Comparison of ENCODE assay signal across 11 cellular contexts in genomic region chr14:22513066-22513812, GRCh38.
DNase-seq lines count a peak whose midpoint lies in the region; ATAC-seq and TF ChIP-seq lines count a peak whose summit lies in the region.
"Had no signal": no experiment of that assay in that cellular context is flagged by ENCODE, and none has a peak within 500 bp of the region (broad histone marks: within the 10 kb centered on the region; RNA-seq: fewer than 3 reads in every experiment).

No MANE protein-coding gene starts in this region.

- H3K27ac ChIP-seq in CD8-positive, alpha-beta memory T cell (ENCODE audit: low read depth, low read length): no peak overlapping the region
- peak overlapping the region; percentile 32 to 61 (median 54) for H3K27ac ChIP-seq in esophagus muscularis mucosa (replicated peaks in 1 of 4)
- peak overlapping the region; percentile 56 to 65 (median 58) for H3K27ac ChIP-seq in gastrocnemius medialis

- peaks cover 82 to 92% (median 86%) of the 10 kb centered on the region in 3 donors for H3K4me1 Mint-ChIP-seq in CD8-positive, alpha-beta memory T cell
- peaks cover 58% of the 10 kb centered on the region for H3K4me1 Mint-ChIP-seq in T-helper 17 cell

- no peaks in the 10 kb centered on the region for H3K27me3 ChIP-seq in CD8-positive, alpha-beta memory T cell (ENCODE audit: insufficient read depth, low read length, poor library complexity, severe bottlenecking)
- H3K27me3 ChIP-seq in esophagus muscularis mucosa (no peaks in the 10 kb centered on the region), gastrocnemius medialis (no peaks in the 10 kb centered on the region), H7 (ENCODE audit: control insufficient read depth, insufficient read depth, low read length) (no peaks in the 10 kb centered on the region)

- H3K36me3 Mint-ChIP-seq in CD8-positive, alpha-beta memory T cell: peaks cover 44 to 90% (median 67%) of the 10 kb centered on the region in 3 donors
- H3K36me3 Mint-ChIP-seq in T-helper 17 cell (ENCODE audit: low read depth): peaks cover 15% of the 10 kb centered on the region

- H3K4me3 Mint-ChIP-seq in CD8-positive, alpha-beta memory T cell: peak overlapping the region; percentile 89 to 98 (median 91)
- H3K4me3 Mint-ChIP-seq in T-helper 17 cell: peak overlapping the region; percentile 82

- CTCF ChIA-PET in CD8-positive, alpha-beta memory T cell (lab: Charles Lee): interaction anchor here (0.7 to 4.3 kb wide), 6 partner anchors 11 to 871 kb away, joined by 3 to 18 read pairs (median 3); no protein-coding TSS in a partner anchor

- H3K4me1 ChIP-seq in CD8-positive, alpha-beta memory T cell (ENCODE audit: insufficient read depth, low read length): peaks cover 97% of the 10 kb centered on the region
- H3K4me1 ChIP-seq in esophagus muscularis mucosa (peaks cover 37 to 53% (median 44%) of the 10 kb centered on the region in 4 donors), gastrocnemius medialis (peaks cover 14 to 17% of the 10 kb centered on the region in 2 donors)

- no peak for ATAC-seq in T-helper 17 cell
- ATAC-seq in gastrocnemius medialis: no peak
- ATAC-seq in HG03097 (IDR thresholded peaks at IDR 0.05; ENCODE audit: low FRiP score, unreplicated experiment): no peak

- H3K27ac Mint-ChIP-seq in CD8-positive, alpha-beta memory T cell: peak overlapping the region; percentile 78 to 98 (median 94)
- peak overlapping the region; percentile 100 for H3K27ac Mint-ChIP-seq in T-helper 17 cell

- no peak for TF ChIP-seq EP300 in esophagus muscularis mucosa (IDR thresholded peaks at IDR 0.05)

- no peak for DNase-seq in CD8-positive, alpha-beta memory T cell
- no peak for DNase-seq in T-helper 17 cell
- no peak for DNase-seq in esophagus muscularis mucosa (ENCODE audit: extremely low spot score)
- no peak for DNase-seq in gastrocnemius medialis
- no peak for DNase-seq in foreskin fibroblast
- DNase-seq in H7: no peak
- no peak for DNase-seq in NCI-H526 (lab: John Stamatoyannopoulos, UW)
- DNase-seq: Caco-2, kidney glomerular epithelial cell, NCI-H146 had no signal

- no peaks in the 10 kb centered on the region for H3K9me3 ChIP-seq in CD8-positive, alpha-beta memory T cell (ENCODE audit: low read length)
- no peaks in the 10 kb centered on the region for H3K9me3 ChIP-seq in T-helper 17 cell (ENCODE audit: control insufficient read depth, low read length, poor library complexity, severe bottlenecking)
- H3K9me3 ChIP-seq in esophagus muscularis mucosa: no peaks in the 10 kb centered on the region
- no peaks in the 10 kb centered on the region for H3K9me3 ChIP-seq in gastrocnemius medialis
- H3K9me3 ChIP-seq: Caco-2 had no signal

- TF ChIP-seq POLR2A in esophagus muscularis mucosa (IDR thresholded peaks at IDR 0.05; ENCODE audit: low read depth): no peak
- TF ChIP-seq POLR2A in gastrocnemius medialis (IDR thresholded peaks at IDR 0.05): peak in 1 of 2 donors; percentile 9

- TF ChIP-seq CTCF in esophagus muscularis mucosa (IDR thresholded peaks at IDR 0.05) (no peak), gastrocnemius medialis (IDR thresholded peaks at IDR 0.05 in 4 of 5, conservative IDR thresholded peaks at IDR 0.05 in 1 of 5) (no peak), foreskin fibroblast (IDR thresholded peaks at IDR 0.05; ENCODE audit: low read depth, low read length) (no peak)

- peaks cover 52% of the 10 kb centered on the region for H3K36me3 ChIP-seq in CD8-positive, alpha-beta memory T cell (ENCODE audit: insufficient read depth, low read length)
- H3K36me3 ChIP-seq in esophagus muscularis mucosa: no peaks in the 10 kb centered on the region
- H3K36me3 ChIP-seq in gastrocnemius medialis: no peaks in the 10 kb centered on the region
- no peaks in the 10 kb centered on the region for H3K36me3 ChIP-seq in H7 (replicated peaks; ENCODE audit: control insufficient read depth, insufficient read depth, low read length)

- 46% methylated on average over 3 of the region's 3 CpGs for WGBS in esophagus muscularis mucosa

- peak overlapping the region; percentile 43 for H3K4me3 ChIP-seq in CD8-positive, alpha-beta memory T cell (ENCODE audit: low read length)
- H3K4me3 ChIP-seq in esophagus muscularis mucosa (no peak overlapping the region), gastrocnemius medialis (no peak overlapping the region), foreskin fibroblast (ENCODE audit: low read depth in 1 of 2, low read length in 2 of 2) (no peak overlapping the region), H7 (ENCODE audit: insufficient read depth, low read depth, low read length) (no peak overlapping the region)

- intact Hi-C loops in esophagus muscularis mucosa (cut with DNase I) (no loop called here), gastrocnemius medialis (cut with DNase I; ENCODE audit: low total_unique reads) (no loop called here)

- H3K9me3 Mint-ChIP-seq in CD8-positive, alpha-beta memory T cell: no peaks in the 10 kb centered on the region

- H3K27me3 Mint-ChIP-seq in CD8-positive, alpha-beta memory T cell: no peaks in the 10 kb centered on the region
- H3K27me3 Mint-ChIP-seq in T-helper 17 cell: no peaks in the 10 kb centered on the region

- in situ Hi-C loops in gastrocnemius medialis (cut with MboI; ENCODE audit: low sequenced_read_pairs in 4 of 4): no loop called here

- POLR2A ChIA-PET in CD8-positive, alpha-beta memory T cell (lab: Charles Lee): interaction anchor here (0.6 to 18.8 kb wide), 10 partner anchors 8 to 870 kb away, joined by 3 to 285 read pairs (median 4); no protein-coding TSS in a partner anchor
